Comparison of ENCODE assay signal across 8 cellular contexts in genomic region chr18:34709631-34710429, GRCh38. TPM values are rescaled to one million over a fixed set of nuclear protein-coding genes. Genes with fewer than 3 reads are reported as not detected.
DNase-seq lines count a peak whose midpoint lies in the region; ATAC-seq, FAIRE-seq and TF ChIP-seq lines count a peak whose summit lies in the region.

TSS of gene DTNA (plus strand) at chr18:34710298. CDS start at chr18:34755977, 45,679 bp downstream.

- H3K9ac ChIP-seq in GM12878 (ENCODE audit: control insufficient read depth, insufficient read depth, low read length): no peak within 1 kb of the TSS

- H3K27ac ChIP-seq in GM12878 (ENCODE audit: control insufficient read depth, insufficient read depth): no peak within 1 kb of the TSS
- H3K27ac ChIP-seq in hepatocyte: peak within 1 kb of the TSS; percentile 72
- peak within 1 kb of the TSS in 11 of 21 experiments; percentile 6 to 79 (median 32) for H3K27ac ChIP-seq in skin epidermis

- RAD21 ChIA-PET in GM12878 (lab: Charles Lee; ENCODE audit: unreplicated experiment): interaction anchor here (0.9 to 1.5 kb wide), 4 partner anchors 11 to 49 kb away, joined by 3 to 8 read pairs (median 5); no protein-coding TSS in a partner anchor

- H3K9me2 ChIP-seq in hepatocyte (replicated peaks; ENCODE audit: insufficient read depth): no peaks in the 10 kb centered on the region

- BruUV-seq in GM12878 (replicated peaks; lab: Mats Ljungman, UMichigan): no TSS peak

- no peak for TF ChIP-seq RAD21 in GM12878 (IDR thresholded peaks at IDR 0.05; ENCODE audit: insufficient read depth, low read depth, low read length)

- no peak within 1 kb of the TSS for H3K4me3 Mint-ChIP-seq in activated T-cell treated with anti-CD3 and anti-CD28 coated beads, Interleukin-2, amount 50 U/mL, for 4 hours

- H3K27me3 ChIP-seq in GM12878 (replicated peaks in 1 of 2; ENCODE audit: control insufficient read depth in 2 of 2, insufficient read depth in 2 of 2, low read length in 1 of 2): peaks cover 0 to 3% of the 10 kb centered on the region in 2 experiments; a peak in 1 of 4 replicates
- H3K27me3 ChIP-seq in hepatocyte: no peaks in the 10 kb centered on the region

- H3K79me2 ChIP-seq in GM12878 (ENCODE audit: control insufficient read depth, insufficient read depth, low read length): no peaks in the 10 kb centered on the region
- peaks cover 5% of the 10 kb centered on the region for H3K79me2 ChIP-seq in hepatocyte

- H3K4me1 ChIP-seq in GM12878 (ENCODE audit: control insufficient read depth, insufficient read depth, low read length): no peaks in the 10 kb centered on the region
- H3K4me1 ChIP-seq in hepatocyte (ENCODE audit: insufficient read depth): peaks cover 9% of the 10 kb centered on the region

- H4K20me1 ChIP-seq in GM12878 (ENCODE audit: control insufficient read depth, insufficient read depth) (no peaks in the 10 kb centered on the region), hepatocyte (ENCODE audit: insufficient read depth, poor library complexity, severe bottlenecking) (no peaks in the 10 kb centered on the region)

- no peak within 1 kb of the TSS for H3K4me2 ChIP-seq in GM12878 (ENCODE audit: control insufficient read depth, insufficient read depth)
- peak within 1 kb of the TSS; percentile 66 for H3K4me2 ChIP-seq in hepatocyte

- 13% methylated on average over 2 of the region's 2 CpGs for WGBS in GM12878 (ENCODE audit: insufficient coverage, insufficient replicate concordance, low lambda C conversion rate, missing lambda C conversion rate)
- 70% methylated on average over 2 of the region's 2 CpGs for WGBS in hepatocyte (ENCODE audit: low lambda C conversion rate, missing lambda C conversion rate)

- peaks cover 4% of the 10 kb centered on the region for H3K27me3 Mint-ChIP-seq in activated T-cell treated with anti-CD3 and anti-CD28 coated beads, Interleukin-2, amount 50 U/mL, for 4 hours (ENCODE audit: low read depth)

- peak; percentile 70 for DNase-seq in AG08395 (ENCODE audit: low spot score)
- peak; percentile 75 for DNase-seq in NCI-H1105 treated with DMSO at 0.1 percent for 48 hours (lab: John Stamatoyannopoulos, UW)
- DNase-seq in GM12878 (ENCODE audit: low read depth, low spot score): no peak
- DNase-seq in hepatocyte (ENCODE audit: low spot score): peak; percentile 71
- DNase-seq in activated T-cell treated with anti-CD3 and anti-CD28 coated beads, Interleukin-2, amount 50 U/mL, for 4 hours: no peak
- DNase-seq in GM10266 (ENCODE audit: extremely low spot score): no peak

- peak; percentile 75 for FAIRE-seq in GM12878 (lab: Jason Lieb, UNC)

- TF ChIP-seq EP300 in GM12878 (IDR thresholded peaks at IDR 0.05; ENCODE audit: borderline replicate concordance in 1 of 2, control insufficient read depth in 1 of 2, low read depth in 2 of 2, low read length in 2 of 2): no peak

- H3K4me3 ChIP-seq in GM12878: no peak within 1 kb of the TSS
- H3K4me3 ChIP-seq in hepatocyte: no peak within 1 kb of the TSS
- H3K4me3 ChIP-seq in skin epidermis: no peak within 1 kb of the TSS

- POLR2A ChIA-PET in GM12878 (lab: Charles Lee): interaction anchor here (1.1 to 1.6 kb wide), 2 partner anchors 10 to 35 kb away, joined by 4 to 5 read pairs; no protein-coding TSS in a partner anchor

- ATAC-seq in GM12878: peak; percentile 41; the same call in 2 of the 3 replicates
- ATAC-seq in activated T-cell treated with anti-CD3 and anti-CD28 coated beads, Interleukin-2, amount 50 U/mL, for 4 hours: no peak
- ATAC-seq in HG02938 (IDR thresholded peaks at IDR 0.05; ENCODE audit: unreplicated experiment): no peak

- H3K9me3 ChIP-seq in GM12878 (replicated peaks; ENCODE audit: control insufficient read depth, insufficient read depth, low read length): no peaks in the 10 kb centered on the region
- no peaks in the 10 kb centered on the region for H3K9me3 ChIP-seq in hepatocyte (ENCODE audit: low read depth)

- no peaks in the 10 kb centered on the region for H3K9me3 Mint-ChIP-seq in activated T-cell treated with anti-CD3 and anti-CD28 coated beads, Interleukin-2, amount 50 U/mL, for 4 hours

- CTCF ChIA-PET in GM12878 (lab: Yijun Ruan, JAX): interaction anchor here (1.0 to 4.4 kb wide), 2 partner anchors 9 to 48 kb away, joined by 3 to 23 read pairs; no protein-coding TSS in a partner anchor

- H2AFZ ChIP-seq in GM12878 (ENCODE audit: control insufficient read depth, low read depth, low read length) (no peak within 1 kb of the TSS), hepatocyte (peak within 1 kb of the TSS; percentile 1)

- no peaks in the 10 kb centered on the region for H3K36me3 Mint-ChIP-seq in activated T-cell treated with anti-CD3 and anti-CD28 coated beads, Interleukin-2, amount 50 U/mL, for 4 hours (ENCODE audit: insufficient read depth)

- in situ Hi-C loops in GM12878 (cut with MboI): no loop called here

- H3K36me3 ChIP-seq in GM12878 (ENCODE audit: control insufficient read depth in 2 of 2, insufficient read depth in 2 of 2, low read length in 1 of 2) (no peaks in the 10 kb centered on the region), hepatocyte (replicated peaks; ENCODE audit: insufficient read depth, low read depth) (no peaks in the 10 kb centered on the region)

- intact Hi-C loops in GM12878 (cut with micrococcal nuclease; ENCODE audit: unreplicated experiment): no loop called here

- SMC1A ChIA-PET in GM12878 (lab: Charles Lee; ENCODE audit: uncharacterized antibody, unreplicated experiment): interaction anchor here (1.0 to 2.8 kb wide), 5 partner anchors 15 to 587 kb away, joined by 3 to 14 read pairs (median 8); no protein-coding TSS in a partner anchor

- no peaks in the 10 kb centered on the region for H3K4me1 Mint-ChIP-seq in activated T-cell treated with anti-CD3 and anti-CD28 coated beads, Interleukin-2, amount 50 U/mL, for 4 hours (ENCODE audit: low read depth)

- TF ChIP-seq POLR2A in GM12878 (IDR thresholded peaks at IDR 0.05; ENCODE audit: low read depth, low read length): no peak

- TF ChIP-seq CTCF in GM12878 (IDR thresholded peaks at IDR 0.05 in 2 of 3, conservative IDR thresholded peaks at IDR 0.05 in 1 of 3; ENCODE audit: control insufficient read depth in 2 of 3, extremely low read depth in 1 of 3, insufficient read depth in 1 of 3, low read depth in 3 of 3, low read length in 3 of 3) (no peak), hepatocyte (IDR thresholded peaks at IDR 0.05; ENCODE audit: poor library complexity) (no peak), GM10266 (IDR thresholded peaks at IDR 0.05; ENCODE audit: control insufficient read depth, insufficient read depth, low read depth, missing control alignments) (no peak)

TF ChIP-seq in GM12878, 131 proteins besides CTCF, POLR2A, EP300 and RAD21:
- TF ChIP-seq BMI1 (IDR thresholded peaks at IDR 0.05; ENCODE audit: borderline replicate concordance): peak; percentile 77
- peak; percentile 69; the same call in 1 of the 2 replicates for TF ChIP-seq ZNF384 (IDR thresholded peaks at IDR 0.05; ENCODE audit: borderline replicate concordance, low read depth, low read length)
- TF ChIP-seq SUZ12 (IDR thresholded peaks at IDR 0.05; ENCODE audit: unreplicated experiment): no peak

RNA-seq across cellular contexts. Expression of gene DTNA, which starts in this region (rescaled TPM):
- total RNA-seq in GM12878 (2013; cell fraction: nucleolus; rRNA removed): 74.3 and 85.7 TPM in 2 replicates
- total RNA-seq in GM12878 (2014; rRNA removed) (0.16 and 0.56 TPM in 2 replicates), GM12878 (2014; rRNA removed; fragmentation: Illumina TruSeq; extraction: Trizol) (0.32 and 0.54 TPM in 2 replicates), GM12878 (2021) (0.27 and 0.36 TPM in 2 replicates), hepatocyte (34.0 and 42.8 TPM in 2 replicates)
- not detected for polyA plus RNA-seq in GM12878 (2011; ENCODE audit: low read depth)
- polyA plus RNA-seq in GM12878 (2011; rRNA removed) (8.0 and 8.6 TPM in 2 replicates), GM12878 (2014; fragmentation: Illumina TruSeq; extraction: Trizol) (0.56 and 0.92 TPM in 2 replicates), GM12878 (2014; fragmentation: Nextera tagmentation; extraction: Ambion mirVana) (under 1 TPM; 0.40 to 0.53 TPM), GM12878 (2014; rRNA removed) (0.26 and 0.42 TPM in 2 replicates), GM12878 (2016; fragmentation: Nextera tagmentation; extraction: Ambion mirVana) (under 1 TPM; 0.40 to 0.86 TPM), hepatocyte (18.3 and 19.1 TPM in 2 replicates)
- 3.5 TPM in 2 replicates for polyA plus RNA-seq in GM12878 (2011; cell fraction: cytosol; rRNA removed)
- polyA plus RNA-seq in GM12878 (2011; cell fraction: nucleus; rRNA removed): 10.8 and 17.7 TPM in 2 replicates
- 0.01 TPM in 1 of 2 replicates, not detected in the other for polyA plus RNA-seq in GM12878 (2012)
- polyA minus RNA-seq in GM12878 (2011; rRNA and poly(A)+ RNA removed): 15.3 and 25.2 TPM in 2 replicates
- 2.6 and 3.2 TPM in 2 replicates for polyA minus RNA-seq in GM12878 (2011; cell fraction: cytosol; rRNA and poly(A)+ RNA removed)
- 10.9 and 12.6 TPM in 2 replicates for polyA minus RNA-seq in GM12878 (2011; cell fraction: nucleus; rRNA and poly(A)+ RNA removed)
- total RNA-seq in activated T-cell treated with anti-CD3 and anti-CD28 coated beads, Interleukin-2, amount 50 U/mL, for 4 hours: under 1 TPM in 2 of 3 donors, not detected in 1; 0.18 to 0.24 TPM

Comparison
In these comparisons a context has a peak if more than half of its experiments do, and no peak if none do; other contexts are left out.
1. DNase-seq: peak in AG08395 (single experiment), NCI-H1105 treated with DMSO at 0.1 percent for 48 hours (single experiment) and hepatocyte (single experiment); none in GM12878 (single experiment), activated T-cell treated with anti-CD3 and anti-CD28 coated beads, Interleukin-2, amount 50 U/mL, for 4 hours (single experiment) and GM10266 (single experiment).